In the genomic region with DNA sequence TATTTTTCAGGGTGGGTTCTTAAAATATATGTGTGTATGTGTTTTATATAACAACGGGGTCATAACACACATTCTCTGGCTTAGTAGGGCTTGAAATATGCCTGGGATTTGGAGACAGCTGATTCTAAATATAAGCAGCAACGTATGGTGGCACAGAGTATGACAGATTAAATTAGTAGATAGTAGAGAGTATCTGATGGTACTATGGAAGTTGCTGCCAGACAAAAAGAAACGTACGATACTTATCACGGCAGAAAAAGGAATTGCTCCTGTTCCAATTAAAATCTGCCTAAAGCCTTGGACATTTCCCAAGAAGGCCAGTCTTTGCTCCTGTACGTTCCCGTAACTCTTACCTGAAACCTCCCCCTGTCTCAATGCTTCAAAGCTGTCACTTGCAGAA, we compare ENCODE assay signal across 37 cellular contexts.
"Had no signal": no experiment of that assay in that cellular context is flagged by ENCODE, and none has a peak within 500 bp of the region (broad histone marks: within the 10 kb centered on the region; RNA-seq: fewer than 3 reads in every experiment).

No MANE protein-coding gene starts in this region.

- H3K27me3 ChIP-seq: ascending aorta, cardiac muscle cell had no signal

- H3K4me3 ChIP-seq: ascending aorta, cardiac muscle cell had no signal

- H3K27ac Mint-ChIP-seq: activated CD4-positive, alpha-beta memory T cell treated with anti-CD3 and anti-CD28 coated beads, Interleukin-2, amount 10 ng/mL, durations not matched to agents 7 days and 5 days; activated CD4-positive, alpha-beta T cell treated with anti-CD3 and anti-CD28 coated beads for 36 hours; activated CD4-positive, alpha-beta T cell treated with anti-CD3 and anti-CD28 coated beads, Interleukin-2, amount 10 ng/mL, durations not matched to agents 7 days and 5 days; activated CD8-positive, alpha-beta memory T cell treated with anti-CD3 and anti-CD28 coated beads, Interleukin-2, amount 10 ng/mL, durations not matched to agents 7 days and 5 days; activated CD8-positive, alpha-beta T cell treated with anti-CD3 and anti-CD28 coated beads, Interleukin-2, amount 10 ng/mL, durations not matched to agents 7 days and 5 days; activated naive CD4-positive, alpha-beta T cell treated with anti-CD3 and anti-CD28 coated beads, Interleukin-2, amount 10 ng/mL, durations not matched to agents 7 days and 5 days; activated naive CD4-positive, alpha-beta T cell treated with anti-CD3 and anti-CD28 coated beads, Interleukin-2, amount 50 U/mL, for 24 hours; activated naive CD8-positive, alpha-beta T cell; activated naive CD8-positive, alpha-beta T cell treated with anti-CD3 and anti-CD28 coated beads, Interleukin-2, amount 10 ng/mL, durations not matched to agents 7 days and 5 days; activated naive CD8-positive, alpha-beta T cell treated with anti-CD3 and anti-CD28 coated beads, Interleukin-2, amount 50 U/mL, for 24 hours; activated T-cell treated with anti-CD3 and anti-CD28 coated beads, Interleukin-2, amount 50 U/mL, for 24 hours; activated T-helper 2 cell treated with anti-CD3 and anti-CD28 coated beads, Interferon-gamma antibody, Interleukin-2, Interleukin-4, amounts not matched to agents 10 μg/mL and 5 μg/mL and 100 μg/mL, durations not matched to agents 14 hours and 24 hours and 36 hours; T-helper 1 cell treated with Interleukin-12 subunit alpha and Interleukin-12 subunit beta and Interleukin-4 antibody, amounts not matched to agents 30 μg/mL and 1 μg/mL, for 36 hours; T-helper 2 cell treated with Interferon-gamma antibody and Interleukin-4, amounts not matched to agents 5 μg/mL and 100 μg/mL, for 36 hours; WTC11 had no signal

- H3K4me1 ChIP-seq: ascending aorta had no signal

- H3K36me3 ChIP-seq: ascending aorta, cardiac muscle cell, WERI-Rb-1 had no signal

- H3K27ac ChIP-seq: ascending aorta, cardiac muscle cell, WERI-Rb-1 had no signal

- H3K4me3 Mint-ChIP-seq: activated CD4-positive, alpha-beta memory T cell treated with anti-CD3 and anti-CD28 coated beads, Interleukin-2, amount 10 ng/mL, durations not matched to agents 7 days and 5 days; activated CD4-positive, alpha-beta T cell treated with anti-CD3 and anti-CD28 coated beads for 36 hours; activated CD4-positive, alpha-beta T cell treated with anti-CD3 and anti-CD28 coated beads, Interleukin-2, amount 10 ng/mL, durations not matched to agents 7 days and 5 days; activated CD8-positive, alpha-beta memory T cell treated with anti-CD3 and anti-CD28 coated beads, Interleukin-2, amount 10 ng/mL, durations not matched to agents 7 days and 5 days; activated CD8-positive, alpha-beta T cell treated with anti-CD3 and anti-CD28 coated beads, Interleukin-2, amount 10 ng/mL, durations not matched to agents 7 days and 5 days; activated naive CD4-positive, alpha-beta T cell treated with anti-CD3 and anti-CD28 coated beads, Interleukin-2, amount 10 ng/mL, durations not matched to agents 7 days and 5 days; activated naive CD4-positive, alpha-beta T cell treated with anti-CD3 and anti-CD28 coated beads, Interleukin-2, amount 50 U/mL, for 24 hours; activated naive CD8-positive, alpha-beta T cell; activated naive CD8-positive, alpha-beta T cell treated with anti-CD3 and anti-CD28 coated beads, Interleukin-2, amount 10 ng/mL, durations not matched to agents 7 days and 5 days; activated naive CD8-positive, alpha-beta T cell treated with anti-CD3 and anti-CD28 coated beads, Interleukin-2, amount 50 U/mL, for 24 hours; activated T-cell treated with anti-CD3 and anti-CD28 coated beads, Interleukin-2, amount 50 U/mL, for 24 hours; brain; central memory CD8-positive, alpha-beta T cell; T-helper 1 cell treated with Interleukin-12 subunit alpha and Interleukin-12 subunit beta and Interleukin-4 antibody, amounts not matched to agents 30 μg/mL and 1 μg/mL, for 36 hours; T-helper 2 cell treated with Interferon-gamma antibody and Interleukin-4, amounts not matched to agents 5 μg/mL and 100 μg/mL, for 36 hours; WTC11 had no signal

- ATAC-seq: activated CD4-positive, alpha-beta T cell treated with anti-CD3 and anti-CD28 coated beads for 36 hours; activated CD4-positive, CD25-positive, alpha-beta regulatory T cell treated with anti-CD3 and anti-CD28 coated beads, Interleukin-2, amount 50 U/mL, for 24 hours; activated CD8-positive, alpha-beta memory T cell treated with anti-CD3 and anti-CD28 coated beads, Interleukin-2, amount 10 ng/mL, durations not matched to agents 7 days and 5 days; activated CD8-positive, alpha-beta T cell treated with anti-CD3 and anti-CD28 coated beads, Interleukin-2, amount 10 ng/mL, durations not matched to agents 7 days and 5 days; activated naive CD8-positive, alpha-beta T cell treated with anti-CD3 and anti-CD28 coated beads, Interleukin-2, amount 50 U/mL, for 24 hours had no signal

- H3K36me3 Mint-ChIP-seq: brain had no signal

- DNase-seq: activated CD4-positive, alpha-beta memory T cell treated with anti-CD3 and anti-CD28 coated beads, Interleukin-2, amount 10 ng/mL, durations not matched to agents 7 days and 5 days; activated CD4-positive, alpha-beta T cell treated with anti-CD3 and anti-CD28 coated beads for 1 hour; activated CD4-positive, alpha-beta T cell treated with anti-CD3 and anti-CD28 coated beads for 36 hours; activated CD4-positive, alpha-beta T cell treated with anti-CD3 and anti-CD28 coated beads for 48 hours; activated CD4-positive, alpha-beta T cell treated with anti-CD3 and anti-CD28 coated beads, Interleukin-2, amount 10 ng/mL, durations not matched to agents 7 days and 5 days; activated CD4-positive, alpha-beta T cell treated with anti-CD3 and anti-CD28 coated beads, Interleukin-2, amount 50 U/mL, for 48 hours; activated CD4-positive, CD25-positive, alpha-beta regulatory T cell; activated CD8-positive, alpha-beta memory T cell treated with anti-CD3 and anti-CD28 coated beads for 24 hours; activated CD8-positive, alpha-beta memory T cell treated with anti-CD3 and anti-CD28 coated beads, Interleukin-2, amount 10 ng/mL, durations not matched to agents 7 days and 5 days; activated CD8-positive, alpha-beta memory T cell treated with anti-CD3 and anti-CD28 coated beads, Interleukin-2, amount 50 U/mL, for 48 hours; activated CD8-positive, alpha-beta T cell treated with anti-CD3 and anti-CD28 coated beads, Interleukin-2, amount 10 ng/mL, durations not matched to agents 7 days and 5 days; activated effector memory CD4-positive, alpha-beta T cell treated with Interleukin-2 at 50 U/mL for 16 hours; activated gamma-delta T cell; activated naive CD4-positive, alpha-beta T cell treated with anti-CD3 and anti-CD28 coated beads, Interleukin-2, amount 10 ng/mL, durations not matched to agents 7 days and 5 days; activated naive CD4-positive, alpha-beta T cell treated with Interleukin-2 at 50 U/mL for 16 hours; activated naive CD8-positive, alpha-beta T cell treated with anti-CD3 and anti-CD28 coated beads, Interleukin-2, amount 10 ng/mL, durations not matched to agents 7 days and 5 days; activated naive CD8-positive, alpha-beta T cell treated with anti-CD3 and anti-CD28 coated beads, Interleukin-2, amount 50 U/mL, for 24 hours; activated T-cell treated with anti-CD3 and anti-CD28 coated beads, Interleukin-2, amount 50 U/mL, for 24 hours; activated T-cell treated with anti-CD3 and anti-CD28 coated beads, Interleukin-2, amount 50 U/mL, for 48 hours; amygdala; anterior cingulate cortex; caudate nucleus; cerebellar nuclear complex; T-helper 2 cell; T-helper 9 cell; WERI-Rb-1 had no signal

- H3K27me3 Mint-ChIP-seq: activated CD4-positive, alpha-beta memory T cell treated with anti-CD3 and anti-CD28 coated beads, Interleukin-2, amount 10 ng/mL, durations not matched to agents 7 days and 5 days; activated CD4-positive, alpha-beta T cell treated with anti-CD3 and anti-CD28 coated beads for 36 hours; activated CD4-positive, alpha-beta T cell treated with anti-CD3 and anti-CD28 coated beads, Interleukin-2, amount 10 ng/mL, durations not matched to agents 7 days and 5 days; activated CD8-positive, alpha-beta memory T cell treated with anti-CD3 and anti-CD28 coated beads, Interleukin-2, amount 10 ng/mL, durations not matched to agents 7 days and 5 days; activated naive CD4-positive, alpha-beta T cell treated with anti-CD3 and anti-CD28 coated beads, Interleukin-2, amount 10 ng/mL, durations not matched to agents 7 days and 5 days; activated naive CD4-positive, alpha-beta T cell treated with anti-CD3 and anti-CD28 coated beads, Interleukin-2, amount 50 U/mL, for 24 hours; activated naive CD8-positive, alpha-beta T cell; activated naive CD8-positive, alpha-beta T cell treated with anti-CD3 and anti-CD28 coated beads, Interleukin-2, amount 10 ng/mL, durations not matched to agents 7 days and 5 days; activated naive CD8-positive, alpha-beta T cell treated with anti-CD3 and anti-CD28 coated beads, Interleukin-2, amount 50 U/mL, for 24 hours; activated T-cell treated with anti-CD3 and anti-CD28 coated beads, Interleukin-2, amount 50 U/mL, for 24 hours; central memory CD8-positive, alpha-beta T cell had no signal

- H3K9me3 Mint-ChIP-seq: activated naive CD4-positive, alpha-beta T cell treated with anti-CD3 and anti-CD28 coated beads, Interleukin-2, amount 50 U/mL, for 24 hours had no signal

- H3K9me3 ChIP-seq: ascending aorta had no signal
